1 cellular context compared by ENCODE assay signal in the genomic region with DNA sequence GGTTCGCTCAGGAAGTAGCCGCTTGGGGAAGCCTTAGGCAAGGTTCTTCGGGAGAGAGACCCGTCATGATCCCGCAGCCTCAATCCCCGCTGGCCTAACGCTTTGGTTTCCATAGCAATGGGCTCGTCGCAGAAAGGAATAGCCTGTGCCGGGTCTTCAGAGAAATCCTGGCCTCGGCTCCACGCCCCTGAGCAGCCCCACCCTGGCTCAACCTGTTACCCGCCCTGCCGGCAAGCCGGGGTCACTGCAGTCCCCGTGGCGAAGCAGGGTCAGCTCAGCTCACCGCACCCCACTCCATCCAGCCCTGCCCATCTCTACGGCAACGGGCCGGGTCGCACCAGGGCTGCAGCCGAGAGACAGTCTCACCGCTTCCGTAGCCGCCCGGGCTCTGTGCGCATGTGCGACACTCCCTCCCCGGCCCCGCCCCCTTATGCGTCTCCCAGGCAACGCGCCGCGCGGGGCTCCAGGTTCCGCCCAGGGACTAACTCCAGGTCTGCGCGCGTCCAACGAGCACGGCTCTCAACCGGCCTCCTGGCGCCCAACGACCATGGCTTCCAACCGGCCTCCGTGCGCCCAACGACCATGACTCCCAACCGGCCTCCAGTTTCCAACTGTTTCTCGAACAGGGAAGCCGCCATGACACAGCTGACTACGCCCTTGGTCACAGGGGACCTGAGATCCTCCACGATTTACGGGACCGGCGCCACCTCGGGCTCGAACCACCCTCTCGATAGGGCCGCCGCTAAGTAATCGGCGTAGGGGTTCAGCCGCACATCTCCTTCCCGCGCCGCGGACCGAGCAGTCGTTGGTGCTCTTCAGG.
A peak's percentile ranks its signal among the peaks of the same experiment; 100 is the strongest.
TF ChIP-seq lines count a peak whose summit lies in the region.

A gene (minus strand): TSS at position 390 of the 820 bp plus-strand sequence. CDS start 3,872 bp downstream, outside the sequence.

TF ChIP-seq in H1, 55 proteins besides CTCF, POLR2A, EP300 and RAD21 (continued from another document):
- TF ChIP-seq, protein P1, sequence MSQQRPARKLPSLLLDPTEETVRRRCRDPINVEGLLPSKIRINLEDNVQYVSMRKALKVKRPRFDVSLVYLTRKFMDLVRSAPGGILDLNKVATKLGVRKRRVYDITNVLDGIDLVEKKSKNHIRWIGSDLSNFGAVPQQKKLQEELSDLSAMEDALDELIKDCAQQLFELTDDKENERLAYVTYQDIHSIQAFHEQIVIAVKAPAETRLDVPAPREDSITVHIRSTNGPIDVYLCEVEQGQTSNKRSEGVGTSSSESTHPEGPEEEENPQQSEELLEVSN (IDR thresholded peaks at IDR 0.05), result no peak
- TF ChIP-seq PHF8 (conservative IDR thresholded peaks at IDR 0.05; ENCODE audit: low read depth, low read length) (peak; percentile 33; the same call in 1 of the 2 replicates), CBX8 (IDR thresholded peaks at IDR 0.05; ENCODE audit: borderline replicate concordance, low read depth, low read length) (no peak), SAP30 (IDR thresholded peaks at IDR 0.05; ENCODE audit: insufficient read depth, insufficient replicate concordance, low read length) (peak; percentile 29)
